In genomic region chr12:175759-176158, GRCh38 we compare ENCODE assay signal across 21 cellular contexts. TPM values are rescaled to one million over a fixed set of nuclear protein-coding genes. Genes with fewer than 3 reads are reported as not detected.
DNase-seq lines count a peak whose midpoint lies in the region; ATAC-seq, FAIRE-seq and TF ChIP-seq lines count a peak whose summit lies in the region.
"Had no signal": no experiment of that assay in that cellular context is flagged by ENCODE, and none has a peak within 500 bp of the region (broad histone marks: within the 10 kb centered on the region; RNA-seq: fewer than 3 reads in every experiment).

No MANE protein-coding gene starts in this region.

- no peak overlapping the region for H2AFZ ChIP-seq in HepG2 (ENCODE audit: low read length)

- H3K4me1 ChIP-seq in cardiac muscle cell (ENCODE audit: low read depth) (peaks cover 40% of the 10 kb centered on the region), HepG2 (ENCODE audit: insufficient read depth, low read length) (peaks cover 51% of the 10 kb centered on the region), A673 (ENCODE audit: insufficient read depth, low read length, poor library complexity, severe bottlenecking) (peaks cover 3% of the 10 kb centered on the region)

- POLR2A ChIA-PET in HepG2 (lab: Yijun Ruan, JAX) = no interaction called here
- POLR2A ChIA-PET in A673 (lab: Charles Lee; ENCODE audit: low non-redundant PET) = no interaction called here

- no peak for TF ChIP-seq POLR2A in HepG2 (IDR thresholded peaks at IDR 0.05; ENCODE audit: insufficient read depth in 1 of 2, low read depth in 2 of 2, low read length in 2 of 2)

- H3K27me3 ChIP-seq in cardiac muscle cell (no peaks in the 10 kb centered on the region), HepG2 (ENCODE audit: control insufficient read depth in 1 of 2, insufficient read depth in 2 of 2, low read length in 2 of 2) (peaks cover 10 to 66% of the 10 kb centered on the region in 2 experiments; a peak in 4 of 5 replicates), A673 (replicated peaks; ENCODE audit: insufficient read depth, low read depth, low read length, poor library complexity) (no peaks in the 10 kb centered on the region)

- TF ChIP-seq CTCF in cardiac muscle cell (IDR thresholded peaks at IDR 0.05; ENCODE audit: low read depth, low read length) = no peak
- no peak for TF ChIP-seq CTCF in HepG2 (CRISPR knock-in tag; IDR thresholded peaks at IDR 0.05)
- TF ChIP-seq CTCF in A673 (conservative IDR thresholded peaks at IDR 0.05; ENCODE audit: low read depth, low read length) = no peak

- in situ Hi-C loops in HepG2 (cut with HindIII; ENCODE audit: extremely low pct_ligation_motif_present, low pct_unique_long_range_greater_than_20kb) = no loop called here

- no peak for FAIRE-seq in HepG2 (lab: Jason Lieb, UNC)
- FAIRE-seq: A204.1, GM12891, HTR-8/SVneo had no signal

- no peak for ATAC-seq in left cardiac atrium
- peak; percentile 8; the same call in 2 of the 3 replicates for ATAC-seq in HepG2
- no peak for ATAC-seq in stimulated activated naive CD8-positive, alpha-beta T cell treated with anti-CD3 and anti-CD28 coated beads, Interleukin-15, Interleukin-2, amounts not matched to agents 100 U/mL and 50 U/mL, for 24 hours
- ATAC-seq: K562 had no signal

- H3K4me3 ChIP-seq in cardiac muscle cell (no peak overlapping the region), HepG2 (replicated peaks in 1 of 3; ENCODE audit: insufficient read depth in 1 of 3, low read depth in 2 of 3, low read length in 3 of 3) (peak overlapping the region in 1 of 3 experiments; percentile 52; a peak in 1 of 6 replicates), A673 (ENCODE audit: low read depth, low read length, poor library complexity, severe bottlenecking) (no peak overlapping the region)
- H3K4me3 ChIP-seq: K562 had no signal

- TF ChIP-seq RAD21 in HepG2 (CRISPR knock-in tag; IDR thresholded peaks at IDR 0.05) = no peak

- H3K9ac ChIP-seq in HepG2 (ENCODE audit: insufficient read depth, low read depth, low read length) = no peak overlapping the region

- peak overlapping the region; percentile 80 for H3K27ac ChIP-seq in cardiac muscle cell
- peak overlapping the region; percentile 81 for H3K27ac ChIP-seq in cingulate gyrus (ENCODE audit: low read depth, low read length)
- H3K27ac ChIP-seq in HepG2 (ENCODE audit: extremely low read length, insufficient read depth, low read length) = no peak overlapping the region
- no peak overlapping the region for H3K27ac ChIP-seq in A673 (ENCODE audit: low read depth, low read length, poor library complexity, severe bottlenecking)

- no CpG with 5 or more reads among the region's 16 CpGs for WGBS in HepG2 (ENCODE audit: low lambda C conversion rate)

- H3K36me3 ChIP-seq in cardiac muscle cell (no peaks in the 10 kb centered on the region), HepG2 (replicated peaks in 1 of 2; ENCODE audit: control insufficient read depth in 1 of 2, insufficient read depth in 2 of 2, low read length in 2 of 2) (no peaks in the 10 kb centered on the region), A673 (ENCODE audit: insufficient read depth, low read length, poor library complexity, severe bottlenecking) (no peaks in the 10 kb centered on the region)

- peak overlapping the region; percentile 67 for H3K4me2 ChIP-seq in HepG2 (ENCODE audit: low read depth, low read length)

- DNase-seq in cardiac muscle cell (ENCODE audit: low read depth in 1 of 2, low spot score in 1 of 2) (no peak), left cardiac atrium (no peak), HepG2 (ENCODE audit: low spot score) (no peak), NOMO-1 treated with DMSO at 0.1 percent for 48 hours (lab: John Stamatoyannopoulos, UW; ENCODE audit: unreplicated experiment) (no peak), UCSD-AML1 (lab: John Stamatoyannopoulos, UW; ENCODE audit: unreplicated experiment) (no peak), A673 (ENCODE audit: low spot score) (no peak)
- DNase-seq in stimulated activated naive CD8-positive, alpha-beta T cell treated with anti-CD3 and anti-CD28 coated beads, Interleukin-15, Interleukin-2, amounts not matched to agents 100 U/mL and 50 U/mL, for 24 hours = no peak
- DNase-seq: CD4-positive, CD25-positive, alpha-beta regulatory T cell; NCI-H1048; NCI-H146; NCI-H2081 treated with DMSO at 0.1 percent for 48 hours; NCI-H2227 treated with DMSO at 0.1 percent for 48 hours; NCI-H526 treated with DMSO at 0.1 percent for 48 hours; NK-92 treated with Interleukin-12 subunit alpha and Interleukin-12 subunit beta, amount 100 ng/mL, for 24 hours; SHP77 had no signal

- CTCF ChIA-PET in HepG2 (lab: Yijun Ruan, JAX; ENCODE audit: low intra/inter-chr PET ratio, low total read pairs) = no interaction called here
- CTCF ChIA-PET in A673 (lab: Charles Lee) = no interaction called here

- intact Hi-C loops in left cardiac atrium (cut with DNase I) (no loop called here), HepG2 (cut with micrococcal nuclease; ENCODE audit: unreplicated experiment) (loop anchor here (5.0 kb wide), 1 partner anchor 37 kb away; the partner anchor contains the start of gene SLC6A12), A673 (cut with micrococcal nuclease; ENCODE audit: unreplicated experiment) (no loop called here)

- BruUV-seq in HepG2 (replicated peaks; lab: Mats Ljungman, UMichigan) = no TSS peak
- BruUV-seq in A673 (replicated peaks; lab: Mats Ljungman, UMichigan) = no TSS peak

- no peaks in the 10 kb centered on the region for H3K79me2 ChIP-seq in HepG2 (ENCODE audit: insufficient read depth, low read length)

- H3K9me3 ChIP-seq in cardiac muscle cell (ENCODE audit: low read depth) = no peaks in the 10 kb centered on the region
- H3K9me3 ChIP-seq in HepG2 (ENCODE audit: low read length) = no peaks in the 10 kb centered on the region
- H3K9me3 ChIP-seq in A673 (ENCODE audit: low read depth, low read length, poor library complexity, severe bottlenecking) = no peaks in the 10 kb centered on the region

- H4K20me1 ChIP-seq in HepG2 (ENCODE audit: insufficient read depth, low read length) = no peaks in the 10 kb centered on the region

- no peak for TF ChIP-seq EP300 in HepG2 (IDR thresholded peaks at IDR 0.05; ENCODE audit: low read depth in 2 of 2, low read length in 2 of 2)
- TF ChIP-seq EP300 in HepG2 (CRISPR knock-in tag; IDR thresholded peaks at IDR 0.05; ENCODE audit: borderline replicate concordance) = no peak

TF ChIP-seq in HepG2, 621 proteins besides CTCF, POLR2A, EP300 and RAD21:
- 0 out of 2 replicates have a peak, but pooled peaks have one; percentile 6 for TF ChIP-seq SPEN (CRISPR knock-in tag; IDR thresholded peaks at IDR 0.05; ENCODE audit: low read depth)
- TF ChIP-seq ZFP37 (CRISPR knock-in tag; IDR thresholded peaks at IDR 0.05; ENCODE audit: borderline replicate concordance) = no peak
- no peak for TF ChIP-seq DRAP1 (CRISPR knock-in tag; IDR thresholded peaks at IDR 0.05)

RNA-seq across cellular contexts. Expression of gene SLC6A12, which starts 38.2 kb away (rescaled TPM):
- total RNA-seq in cardiac muscle cell (0.33 and 0.63 TPM in 2 replicates), left cardiac atrium (under 1 TPM; 0.41 to 0.65 TPM), HepG2 (2016; rRNA removed; fragmentation: Illumina TruSeq; extraction: Trizol) (9.5 and 18.8 TPM in 2 replicates), A673 (2021) (not detected in 2 replicates)
- polyA plus RNA-seq in cardiac muscle cell (0.24 and 0.52 TPM in 2 replicates), HepG2 (2011; rRNA removed) (3.7 and 6.0 TPM in 2 replicates)
- total RNA-seq in HepG2 (2016; cell fraction: cytosol; rRNA removed; fragmentation: Illumina TruSeq; extraction: Trizol; ENCODE audit: low read depth) = 3.7 and 5.6 TPM in 2 replicates
- total RNA-seq in HepG2 (2016; cell fraction: insoluble cytoplasmic fraction; rRNA removed; fragmentation: Illumina TruSeq; extraction: Trizol) = 10.4 and 17.8 TPM in 2 replicates
- 7.4 and 8.0 TPM in 2 replicates for total RNA-seq in HepG2 (2016; cell fraction: membrane; rRNA removed; fragmentation: Illumina TruSeq; extraction: Trizol)
- 17.0 and 17.6 TPM in 2 replicates for total RNA-seq in HepG2 (2016; cell fraction: nucleus; rRNA removed; fragmentation: Illumina TruSeq; extraction: Trizol)
- polyA plus RNA-seq in HepG2 (2011; cell fraction: cytosol; rRNA removed) = 4.4 and 5.0 TPM in 2 replicates
- 10.3 and 12.4 TPM in 2 replicates for polyA plus RNA-seq in HepG2 (2011; cell fraction: nucleus; rRNA removed)
- 0.66 and 5.8 TPM in 2 replicates for polyA plus RNA-seq in HepG2 (2012)
- 2.3 and 2.8 TPM in 2 replicates for polyA plus RNA-seq in HepG2 (2016; cell fraction: cytosol; fragmentation: Illumina TruSeq; extraction: Trizol; ENCODE audit: low read depth)
- polyA plus RNA-seq in HepG2 (2016; cell fraction: insoluble cytoplasmic fraction; fragmentation: Illumina TruSeq; extraction: Trizol; ENCODE audit: low read depth) = 7.2 and 9.0 TPM in 2 replicates
- polyA plus RNA-seq in HepG2 (2016; cell fraction: membrane; fragmentation: Illumina TruSeq; extraction: Trizol; ENCODE audit: low read depth) = 3.9 and 4.9 TPM in 2 replicates
- 27.1 and 27.7 TPM in 2 replicates for polyA plus RNA-seq in HepG2 (2016; cell fraction: nucleus; fragmentation: Illumina TruSeq; extraction: Trizol; ENCODE audit: insufficient read depth, low read depth)
- polyA minus RNA-seq in HepG2 (2011; rRNA and poly(A)+ RNA removed; ENCODE audit: low replicate concordance) = 1.2 and 11.3 TPM in 2 replicates
- 7.0 and 7.2 TPM in 2 replicates for polyA minus RNA-seq in HepG2 (2011; cell fraction: cytosol; rRNA and poly(A)+ RNA removed)
- polyA minus RNA-seq in HepG2 (2011; cell fraction: nucleus; rRNA and poly(A)+ RNA removed) = 5.8 and 7.1 TPM in 2 replicates
- total RNA-seq: CD4-positive, CD25-positive, alpha-beta regulatory T cell; G401; K562 had no signal
- polyA plus RNA-seq: CD4-positive, CD25-positive, alpha-beta regulatory T cell; K562 had no signal

Comparison
In these comparisons a context has a peak if more than half of its experiments do, and no peak if none do; other contexts are left out.
1. H3K27ac ChIP-seq: peak in cardiac muscle cell (single experiment) and cingulate gyrus (single experiment); none in HepG2 (single experiment) and A673 (single experiment).